ENCODE assay signal across 16 cellular contexts in genomic region chr2:37501121-37501520, GRCh38.
A peak's percentile ranks its signal among the peaks of the same experiment; 100 is the strongest.
DNase-seq lines count a peak whose midpoint lies in the region; ATAC-seq and TF ChIP-seq lines count a peak whose summit lies in the region.
"Had no signal": no experiment of that assay in that cellular context is flagged by ENCODE, and none has a peak within 500 bp of the region (broad histone marks: within the 10 kb centered on the region; RNA-seq: fewer than 3 reads in every experiment).

No MANE protein-coding gene starts in this region.

- H2BK5ac ChIP-seq in IMR-90 (ENCODE audit: low read depth, low read length, poor library complexity, severe bottlenecking), result no peak overlapping the region

- H3K27ac ChIP-seq in IMR-90 (ENCODE audit: insufficient read depth, low read length), result no peak overlapping the region
- H3K27ac ChIP-seq in body of pancreas, result no peak overlapping the region
- H3K27ac ChIP-seq: 22Rv1; BLaER1 treated with 17β-estradiol and CSF1 and Interleukin-3, amounts not matched to agents 10 nM and 100 nM had no signal

- H3K36me3 ChIP-seq in IMR-90 (ENCODE audit: control insufficient read depth, insufficient read depth, low read length) (no peaks in the 10 kb centered on the region), body of pancreas (replicated peaks in 1 of 2; ENCODE audit: insufficient read depth in 1 of 2, low read depth in 2 of 2) (no peaks in the 10 kb centered on the region)
- H3K36me3 ChIP-seq: BLaER1 treated with 17β-estradiol and CSF1 and Interleukin-3, amounts not matched to agents 10 nM and 100 nM had no signal

- no peaks in the 10 kb centered on the region for H3K9me1 ChIP-seq in IMR-90 (ENCODE audit: insufficient read depth, low read length)

- H3K18ac ChIP-seq in IMR-90 (ENCODE audit: low read depth, low read length), result peak overlapping the region; percentile 57; the same call in 1 of the 2 replicates

- no CpG with 5 or more reads among the region's 2 CpGs for WGBS in IMR-90 (ENCODE audit: extremely low coverage in 2 of 2, insufficient read length in 1 of 2), 2 experiments
- WGBS in body of pancreas, 2 donors, result 56 to 68% methylated on average over 2 of the region's 2 CpGs

- no peak overlapping the region for H3K4ac ChIP-seq in IMR-90 (ENCODE audit: low read depth, low read length)

- no peak overlapping the region for H3K4me3 ChIP-seq in IMR-90 (ENCODE audit: insufficient read depth, low read depth, low read length)
- no peak overlapping the region for H3K4me3 ChIP-seq in body of pancreas
- H3K4me3 ChIP-seq: BLaER1 treated with 17β-estradiol and CSF1 and Interleukin-3, amounts not matched to agents 10 nM and 100 nM had no signal

- no peak overlapping the region; a peak in 1 of 4 replicates for H4K8ac ChIP-seq in IMR-90 (ENCODE audit: low read depth in 2 of 2, low read length in 2 of 2)

- H3K4me1 Mint-ChIP-seq in Calu3 (ENCODE audit: low read depth, unreplicated experiment), result no peaks in the 10 kb centered on the region
- H3K4me1 Mint-ChIP-seq: CD4-positive, CD25-positive, alpha-beta regulatory T cell had no signal

- H3K56ac ChIP-seq in IMR-90 (ENCODE audit: extremely low read depth, insufficient read depth, low read length), result no peak overlapping the region

- H2BK15ac ChIP-seq in IMR-90 (ENCODE audit: low read depth, low read length), result peak overlapping the region; percentile 82; the same call in 2 of the 3 replicates

- H2AK5ac ChIP-seq in IMR-90 (ENCODE audit: low read depth, low read length), result 0 out of 2 replicates have a peak overlapping the region, but pooled peaks have one; percentile 57

- 0 out of 2 replicates have a peak overlapping the region, but pooled peaks have one; percentile 25 for H4K91ac ChIP-seq in IMR-90 (ENCODE audit: insufficient read depth, low read depth, low read length)

- H3K9ac ChIP-seq in IMR-90 (ENCODE audit: low read depth, low read length), result no peak overlapping the region
- H3K9ac ChIP-seq: BLaER1 treated with 17β-estradiol and CSF1 and Interleukin-3, amounts not matched to agents 10 nM and 100 nM had no signal

- intact Hi-C loops in IMR-90 (cut with micrococcal nuclease) (loop anchor here (5.0 kb wide), 1 partner anchor 39 kb away; no protein-coding TSS in a partner anchor), body of pancreas (cut with DNase I) (no loop called here), Calu3 (cut with micrococcal nuclease; ENCODE audit: unreplicated experiment) (no loop called here)

- H3K14ac ChIP-seq in IMR-90 (replicated peaks; ENCODE audit: low read depth, low read length), result peak overlapping the region; percentile 22; the same call in 1 of the 2 replicates

- TF ChIP-seq POLR2A in IMR-90 (IDR thresholded peaks at IDR 0.05; ENCODE audit: low read depth, low read length), result no peak
- TF ChIP-seq POLR2A in body of pancreas (IDR thresholded peaks at IDR 0.05), result no peak

- ATAC-seq in IMR-90 (ENCODE audit: low read depth), result no peak
- ATAC-seq in body of pancreas, result no peak
- ATAC-seq: HepG2 had no signal

- no peak overlapping the region for H2AFZ ChIP-seq in IMR-90 (replicated peaks; ENCODE audit: low read length, poor library complexity)

- peak overlapping the region; percentile 20; the same call in 1 of the 2 replicates for H2BK120ac ChIP-seq in IMR-90 (ENCODE audit: low read depth, low read length)

- CTCF ChIA-PET in IMR-90 (lab: Yijun Ruan, JAX), result interaction anchor here (0.6 kb wide), 1 partner anchor 47 kb away, joined by 4 read pairs; no protein-coding TSS in a partner anchor
- CTCF ChIA-PET in Calu3 (lab: Charles Lee), result no interaction called here

- DNase-seq in NCI-H1092 treated with DMSO at 0.1 percent for 48 hours (lab: John Stamatoyannopoulos, UW) (peak; percentile 6), NCI-H1092 (lab: John Stamatoyannopoulos, UW) (no peak), IMR-90 (no peak), NCI-H345 (lab: John Stamatoyannopoulos, UW) (peak; percentile 65), fibroblast of gingiva (ENCODE audit: low read depth) (peak; percentile 38), GOT3 (lab: John Stamatoyannopoulos, UW) (no peak), body of pancreas (no peak), Calu3 (no peak)
- DNase-seq: CD4-positive, CD25-positive, alpha-beta regulatory T cell; DMS 273 treated with DMSO at 0.1 percent for 48 hours; EL; HCEC 1CT; HFFc6 had no signal

- H3K23ac ChIP-seq in IMR-90 (ENCODE audit: low read depth, low read length), result no peak overlapping the region

- H3K27me3 ChIP-seq in IMR-90 (ENCODE audit: control insufficient read depth, insufficient read depth, low read length) (no peaks in the 10 kb centered on the region), body of pancreas (no peaks in the 10 kb centered on the region)
- H3K27me3 ChIP-seq: BLaER1 treated with 17β-estradiol and CSF1 and Interleukin-3, amounts not matched to agents 10 nM and 100 nM had no signal

- H3K4me2 ChIP-seq in IMR-90 (ENCODE audit: low read depth, low read length), result no peak overlapping the region
- H3K4me2 ChIP-seq: BLaER1 treated with 17β-estradiol and CSF1 and Interleukin-3, amounts not matched to agents 10 nM and 100 nM had no signal

- TF ChIP-seq CTCF in IMR-90 (conservative IDR thresholded peaks at IDR 0.05; ENCODE audit: low read depth, low read length) (no peak), body of pancreas (IDR thresholded peaks at IDR 0.05) (no peak), Calu3 (IDR thresholded peaks at IDR 0.05; ENCODE audit: unreplicated experiment) (no peak)

- no peak overlapping the region for H2AK9ac ChIP-seq in IMR-90 (replicated peaks; ENCODE audit: low read depth, low read length, poor library complexity)

- no peak overlapping the region for H4K5ac ChIP-seq in IMR-90 (ENCODE audit: low read depth, low read length)

- TF ChIP-seq RAD21 in IMR-90 (IDR thresholded peaks at IDR 0.05; ENCODE audit: low read length), result no peak

- dilution Hi-C loops in IMR-90 (cut with HindIII; ENCODE audit: low sequenced_read_pairs, unreplicated experiment), result no loop called here

- H3K27me3 Mint-ChIP-seq in Calu3 (ENCODE audit: unreplicated experiment), result no peaks in the 10 kb centered on the region

- POLR2A ChIA-PET in IMR-90 (lab: Charles Lee; ENCODE audit: unreplicated experiment), result no interaction called here

- no peaks in the 10 kb centered on the region for H4K20me1 ChIP-seq in IMR-90 (ENCODE audit: insufficient read depth, low read length)
- H4K20me1 ChIP-seq: BLaER1 treated with 17β-estradiol and CSF1 and Interleukin-3, amounts not matched to agents 10 nM and 100 nM had no signal

- H3K36me3 Mint-ChIP-seq in Calu3 (ENCODE audit: insufficient read depth, unreplicated experiment), result no peaks in the 10 kb centered on the region
- H3K36me3 Mint-ChIP-seq: CD4-positive, CD25-positive, alpha-beta regulatory T cell had no signal

- no peak overlapping the region for H3K27ac Mint-ChIP-seq in Calu3 (ENCODE audit: unreplicated experiment)
- H3K27ac Mint-ChIP-seq: CD4-positive, CD25-positive, alpha-beta regulatory T cell; HFFc6 had no signal

- peaks cover 2% of the 10 kb centered on the region for H3K9me3 Mint-ChIP-seq in Calu3 (ENCODE audit: low read depth, unreplicated experiment)
- H3K9me3 Mint-ChIP-seq: HFFc6 had no signal

- no peaks in the 10 kb centered on the region for H3K79me1 ChIP-seq in IMR-90 (ENCODE audit: low read depth in 1 of 2, low read length in 2 of 2)

- H3K4me1 ChIP-seq in IMR-90 (ENCODE audit: control insufficient read depth, insufficient read depth, low read length) (peaks cover 6% of the 10 kb centered on the region), body of pancreas (peaks cover under 1% of the 10 kb centered on the region)

- no TSS peak for BruUV-seq in IMR-90 (replicated peaks; lab: Mats Ljungman, UMichigan)
- no TSS peak for BruUV-seq in Calu3 (replicated peaks; lab: Mats Ljungman, UMichigan)

- H2BK20ac ChIP-seq in IMR-90 (ENCODE audit: low read depth, low read length), result peak overlapping the region; percentile 73

- no peak overlapping the region for H3K4me3 Mint-ChIP-seq in Calu3 (ENCODE audit: low read depth, unreplicated experiment)
- H3K4me3 Mint-ChIP-seq: CD4-positive, CD25-positive, alpha-beta regulatory T cell; HFFc6 had no signal

- H3K9me3 ChIP-seq in IMR-90 (ENCODE audit: control insufficient read depth, insufficient read depth, low read length) (no peaks in the 10 kb centered on the region), body of pancreas (no peaks in the 10 kb centered on the region)

- in situ Hi-C loops in IMR-90 (cut with MboI; ENCODE audit: low sequenced_read_pairs), result no loop called here

TF ChIP-seq in IMR-90, 13 proteins besides CTCF, POLR2A, EP300 and RAD21:
- no peak for TF ChIP-seq NFE2L2 (IDR thresholded peaks at IDR 0.05; ENCODE audit: low read depth, low read length)
TF ChIP-seq in IMR-90: peak in this region for 0.

Comparison
In these comparisons a context has a peak if more than half of its experiments do, and no peak if none do; other contexts are left out.
1. DNase-seq: peak in NCI-H1092 treated with DMSO at 0.1 percent for 48 hours (single experiment), NCI-H345 (single experiment) and fibroblast of gingiva (single experiment); none in NCI-H1092 (single experiment), IMR-90 (single experiment), GOT3 (single experiment), body of pancreas (0 of 4) and Calu3 (single experiment).